ENCODE assay signal across 8 cellular contexts in genomic region chr12:93784339-93785086, GRCh38.
DNase-seq lines count a peak whose midpoint lies in the region; ATAC-seq, FAIRE-seq and TF ChIP-seq lines count a peak whose summit lies in the region.

No MANE protein-coding gene starts in this region.

- dilution Hi-C loops in keratinocyte (cut with MboI; ENCODE audit: extremely low pct_ligation_motif_present, low sequenced_read_pairs): no loop called here

- peaks cover 43% of the 10 kb centered on the region for H3K4me1 Mint-ChIP-seq in astrocyte (ENCODE audit: low read depth, unreplicated experiment)
- peaks cover 48% of the 10 kb centered on the region for H3K4me1 Mint-ChIP-seq in stimulated activated effector memory CD8-positive, alpha-beta T cell treated with anti-CD3 and anti-CD28 coated beads, Interleukin-12 subunit alpha, Interleukin-12 subunit beta, amount 100 ng/mL, for 72 hours

- H3K9me3 ChIP-seq in DND-41 (ENCODE audit: insufficient read depth, low read length, severe bottlenecking) (no peaks in the 10 kb centered on the region), astrocyte (ENCODE audit: insufficient read depth, low read depth, low read length) (no peaks in the 10 kb centered on the region), keratinocyte (ENCODE audit: control insufficient read depth, low read depth, low read length) (no peaks in the 10 kb centered on the region)

- H3K9me1 ChIP-seq in keratinocyte (ENCODE audit: control insufficient read depth, extremely low read depth, insufficient read depth, low read length): no peaks in the 10 kb centered on the region

- TF ChIP-seq CTCF in DND-41 (IDR thresholded peaks at IDR 0.05; ENCODE audit: borderline replicate concordance, extremely low read depth, low read length, poor library complexity, severe bottlenecking) (no peak), astrocyte (IDR thresholded peaks at IDR 0.05; ENCODE audit: insufficient read depth, low read depth, low read length) (no peak), keratinocyte (optimal IDR thresholded peaks at IDR 0.05 in 1 of 3, IDR thresholded peaks at IDR 0.05 in 1 of 3, conservative IDR thresholded peaks at IDR 0.05 in 1 of 3; ENCODE audit: extremely low read depth in 1 of 3, insufficient read depth in 2 of 3, low read length in 3 of 3) (no peak)

- H3K4me1 ChIP-seq in DND-41 (ENCODE audit: insufficient read depth, low read length): peaks cover 81% of the 10 kb centered on the region
- peaks cover 42% of the 10 kb centered on the region for H3K4me1 ChIP-seq in astrocyte (ENCODE audit: insufficient read depth, low read length)
- H3K4me1 ChIP-seq in keratinocyte (ENCODE audit: control insufficient read depth, extremely low read depth, insufficient read depth, low read length): peaks cover 46% of the 10 kb centered on the region

- DNase-seq in DND-41 (peak; percentile 88), NCI-H69 (lab: John Stamatoyannopoulos, UW) (peak; percentile 81), astrocyte (ENCODE audit: low read depth) (peak; percentile 93), keratinocyte (ENCODE audit: low read depth, low spot score) (no peak), HuH-7.5 (ENCODE audit: low spot score) (no peak)
- no peak for DNase-seq in stimulated activated effector memory CD8-positive, alpha-beta T cell treated with anti-CD3 and anti-CD28 coated beads, Interleukin-12 subunit alpha, Interleukin-12 subunit beta, amount 100 ng/mL, for 72 hours (ENCODE audit: low spot score in 2 of 2)

- H3K79me2 ChIP-seq in DND-41 (ENCODE audit: insufficient read depth, low read length): peaks cover 10% of the 10 kb centered on the region
- no peaks in the 10 kb centered on the region for H3K79me2 ChIP-seq in astrocyte (ENCODE audit: insufficient read depth, low read length)
- no peaks in the 10 kb centered on the region for H3K79me2 ChIP-seq in keratinocyte (ENCODE audit: control insufficient read depth, insufficient read depth, low read length)

- H3K9me3 Mint-ChIP-seq in astrocyte (ENCODE audit: unreplicated experiment): peaks cover 5% of the 10 kb centered on the region
- no peaks in the 10 kb centered on the region for H3K9me3 Mint-ChIP-seq in stimulated activated effector memory CD8-positive, alpha-beta T cell treated with anti-CD3 and anti-CD28 coated beads, Interleukin-12 subunit alpha, Interleukin-12 subunit beta, amount 100 ng/mL, for 72 hours

- H4K20me1 ChIP-seq in DND-41 (ENCODE audit: insufficient read depth, low read length) (no peaks in the 10 kb centered on the region), astrocyte (ENCODE audit: insufficient read depth, low read length) (no peaks in the 10 kb centered on the region), keratinocyte (ENCODE audit: control insufficient read depth, extremely low read depth, insufficient read depth, low read length) (no peaks in the 10 kb centered on the region)

- H3K4me2 ChIP-seq in DND-41 (ENCODE audit: insufficient read depth, low read length): peak overlapping the region; percentile 70
- H3K4me2 ChIP-seq in astrocyte (ENCODE audit: low read length): peak overlapping the region; percentile 63
- H3K4me2 ChIP-seq in keratinocyte (ENCODE audit: control insufficient read depth, extremely low read depth, insufficient read depth, low read depth, low read length): peak overlapping the region; percentile 74

- peak overlapping the region; percentile 91 for H3K27ac ChIP-seq in DND-41 (ENCODE audit: low read length)
- peak overlapping the region; percentile 92 for H3K27ac ChIP-seq in astrocyte (ENCODE audit: low read depth, low read length)
- peak overlapping the region; percentile 89 for H3K27ac ChIP-seq in keratinocyte (ENCODE audit: control insufficient read depth, insufficient read depth, low read length)

- peak; percentile 65 for FAIRE-seq in astrocyte (lab: Jason Lieb, UNC)
- FAIRE-seq in keratinocyte (lab: Jason Lieb, UNC): peak; percentile 13

- H3K36me3 ChIP-seq in DND-41 (ENCODE audit: insufficient read depth, low read length) (no peaks in the 10 kb centered on the region), astrocyte (ENCODE audit: insufficient read depth, low read length) (no peaks in the 10 kb centered on the region), keratinocyte (ENCODE audit: control insufficient read depth in 2 of 2, extremely low read depth in 1 of 2, insufficient read depth in 2 of 2, low read length in 2 of 2) (no peaks in the 10 kb centered on the region)

- ATAC-seq in DND-41 (ENCODE audit: insufficient read depth, low read depth) (peak; percentile 87), GM21529 (IDR thresholded peaks at IDR 0.05; ENCODE audit: unreplicated experiment) (no peak), GM19463 (IDR thresholded peaks at IDR 0.05; ENCODE audit: unreplicated experiment) (no peak)
- peak; percentile 43 for ATAC-seq in stimulated activated effector memory CD8-positive, alpha-beta T cell treated with anti-CD3 and anti-CD28 coated beads, Interleukin-12 subunit alpha, Interleukin-12 subunit beta, amount 100 ng/mL, for 72 hours

- H3K4me3 ChIP-seq in DND-41 (ENCODE audit: low read depth in 1 of 2, low read length in 2 of 2) (peak overlapping the region in 1 of 2 experiments; percentile 48; a peak in 2 of 4 replicates), astrocyte (ENCODE audit: insufficient read depth, low read depth, low read length) (no peak overlapping the region), keratinocyte (ENCODE audit: control insufficient read depth in 2 of 3, extremely low read depth in 1 of 3, insufficient read depth in 2 of 3, low read depth in 1 of 3, low read length in 3 of 3) (peak overlapping the region in 1 of 3 experiments; percentile 27)

- H3K27ac Mint-ChIP-seq in astrocyte (ENCODE audit: unreplicated experiment): peak overlapping the region; percentile 96
- peak overlapping the region; percentile 95 for H3K27ac Mint-ChIP-seq in stimulated activated effector memory CD8-positive, alpha-beta T cell treated with anti-CD3 and anti-CD28 coated beads, Interleukin-12 subunit alpha, Interleukin-12 subunit beta, amount 100 ng/mL, for 72 hours

- H3K9ac ChIP-seq in DND-41 (ENCODE audit: low read depth, low read length) (peak overlapping the region; percentile 51), astrocyte (ENCODE audit: low read length) (peak overlapping the region; percentile 75), keratinocyte (ENCODE audit: control insufficient read depth, extremely low read depth, insufficient read depth, low read length) (peak overlapping the region; percentile 35)

- H3K27me3 ChIP-seq in DND-41 (ENCODE audit: insufficient read depth, low read length, poor library complexity): no peaks in the 10 kb centered on the region
- no peaks in the 10 kb centered on the region for H3K27me3 ChIP-seq in astrocyte (ENCODE audit: insufficient read depth, low read length)
- no peaks in the 10 kb centered on the region for H3K27me3 ChIP-seq in keratinocyte (ENCODE audit: control insufficient read depth, extremely low read depth, insufficient read depth, low read length)

- H2AFZ ChIP-seq in DND-41 (ENCODE audit: low read depth, low read length): no peak overlapping the region
- peak overlapping the region; percentile 34 for H2AFZ ChIP-seq in astrocyte (ENCODE audit: low read depth, low read length)
- H2AFZ ChIP-seq in keratinocyte (ENCODE audit: control insufficient read depth, low read length): peak overlapping the region; percentile 54

- H3K27me3 Mint-ChIP-seq in astrocyte (ENCODE audit: low read depth, unreplicated experiment): no peaks in the 10 kb centered on the region

- peaks cover 2% of the 10 kb centered on the region for H3K36me3 Mint-ChIP-seq in astrocyte (ENCODE audit: low read depth, unreplicated experiment)
- peaks cover 2% of the 10 kb centered on the region for H3K36me3 Mint-ChIP-seq in stimulated activated effector memory CD8-positive, alpha-beta T cell treated with anti-CD3 and anti-CD28 coated beads, Interleukin-12 subunit alpha, Interleukin-12 subunit beta, amount 100 ng/mL, for 72 hours

- H3K4me3 Mint-ChIP-seq in astrocyte (ENCODE audit: unreplicated experiment): peak overlapping the region; percentile 34
- H3K4me3 Mint-ChIP-seq in stimulated activated effector memory CD8-positive, alpha-beta T cell treated with anti-CD3 and anti-CD28 coated beads, Interleukin-12 subunit alpha, Interleukin-12 subunit beta, amount 100 ng/mL, for 72 hours: peak overlapping the region; percentile 57

Comparison
In these comparisons a context has a peak if more than half of its experiments do, and no peak if none do; other contexts are left out.
1. ATAC-seq: peak in DND-41 (single experiment) and stimulated activated effector memory CD8-positive, alpha-beta T cell treated with anti-CD3 and anti-CD28 coated beads, Interleukin-12 subunit alpha, Interleukin-12 subunit beta, amount 100 ng/mL, for 72 hours (single experiment); none in GM21529 (single experiment) and GM19463 (single experiment).
2. DNase-seq: peak in DND-41 (single experiment), NCI-H69 (single experiment) and astrocyte (single experiment); none in keratinocyte (single experiment), stimulated activated effector memory CD8-positive, alpha-beta T cell treated with anti-CD3 and anti-CD28 coated beads, Interleukin-12 subunit alpha, Interleukin-12 subunit beta, amount 100 ng/mL, for 72 hours (0 of 2) and HuH-7.5 (single experiment).
3. Peak in every context shown above with its lines, with median percentiles within 50 percentile points of each other: H3K27ac ChIP-seq, H3K4me2 ChIP-seq and H3K9ac ChIP-seq.